Comparison of ENCODE assay signal across 1 cellular context in the genomic region with DNA sequence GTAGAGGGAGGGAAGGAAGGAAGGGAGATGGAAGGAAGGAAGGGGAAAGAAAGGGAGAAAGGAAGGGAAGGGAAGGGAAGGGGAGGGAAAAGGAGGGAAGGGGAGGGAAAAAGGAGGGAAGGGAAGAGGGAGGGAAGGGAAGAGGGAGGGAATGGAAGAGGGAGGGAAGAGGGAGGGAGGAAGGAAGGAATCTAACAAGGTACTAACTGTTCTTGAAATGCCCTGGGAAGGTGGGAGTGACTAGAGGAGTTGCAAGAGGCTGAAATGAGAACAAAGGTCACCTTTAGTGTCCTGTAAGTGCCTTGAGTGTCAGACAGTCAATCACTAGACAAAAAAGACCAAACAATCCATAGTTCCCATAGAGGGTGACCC.
TF ChIP-seq lines count a peak whose summit lies in the region.

No MANE protein-coding gene starts in this region.

TF ChIP-seq in A549, 52 proteins besides CTCF, POLR2A, EP300 and RAD21 (continued from another document):
- no peak for TF ChIP-seq PBX3 (IDR thresholded peaks at IDR 0.05)
- TF ChIP-seq HOXA7 (CRISPR knock-in tag; IDR thresholded peaks at IDR 0.05) = no peak
- no peak for TF ChIP-seq ATOH8 (CRISPR knock-in tag; IDR thresholded peaks at IDR 0.05; ENCODE audit: low read depth)
- no peak for TF ChIP-seq REST (IDR thresholded peaks at IDR 0.05)
- no peak for TF ChIP-seq NPAS2 (CRISPR knock-in tag; IDR thresholded peaks at IDR 0.05; ENCODE audit: borderline replicate concordance)
